Comparison of ENCODE assay signal across 8 cellular contexts in the genomic region with DNA sequence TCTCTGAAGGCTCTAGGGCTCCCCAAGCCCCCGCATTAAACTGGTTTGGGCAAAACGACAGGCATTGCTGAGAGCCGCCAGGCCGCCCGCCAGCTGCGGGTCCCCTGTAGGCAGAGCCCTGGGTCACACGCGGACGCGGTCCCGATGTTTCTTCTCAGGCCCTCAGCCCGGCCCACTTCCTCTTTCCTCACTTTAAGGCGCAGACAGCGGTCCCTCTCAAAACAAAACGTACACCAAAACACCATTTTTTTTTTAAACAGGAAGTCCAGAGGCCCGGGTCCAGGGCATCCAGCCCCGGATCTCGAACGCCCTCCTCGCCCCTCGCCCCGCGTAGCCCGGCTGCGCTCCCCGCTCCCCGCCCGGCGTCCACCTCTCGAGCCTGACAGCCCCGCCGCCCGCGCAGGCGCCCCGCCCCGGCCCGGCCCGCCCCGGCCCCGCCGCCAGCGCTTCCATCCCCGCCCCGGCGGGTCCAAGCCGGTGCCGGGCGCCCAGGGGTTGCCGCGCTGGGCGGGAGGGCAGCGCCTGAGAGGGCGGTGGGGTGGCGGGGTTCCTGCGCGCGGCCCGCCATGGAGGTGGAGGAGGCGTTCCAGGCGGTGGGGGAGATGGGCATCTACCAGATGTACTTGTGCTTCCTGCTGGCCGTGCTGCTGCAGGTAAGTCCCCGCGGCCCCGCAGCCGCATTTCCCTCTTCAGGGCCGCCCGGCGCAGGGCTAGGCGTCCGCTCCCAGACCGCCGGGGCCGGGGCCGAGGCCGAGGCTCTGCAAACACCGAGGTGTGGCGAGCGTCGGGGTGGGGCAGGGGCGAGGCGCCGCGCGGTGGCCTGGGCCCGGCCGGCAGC. TPM values are rescaled to one million over a fixed set of nuclear protein-coding genes. Genes with fewer than 3 reads are reported as not detected.
DNase-seq lines count a peak whose midpoint lies in the region; ATAC-seq, FAIRE-seq and TF ChIP-seq lines count a peak whose summit lies in the region.

A gene (plus strand): TSS at position 452 of the 838 bp plus-strand sequence. CDS start 115 bp downstream, at position 567.

- H3K79me2 ChIP-seq in SK-N-SH (ENCODE audit: insufficient read depth), result no peaks in the 10 kb centered on the region
- H3K79me2 ChIP-seq in GM12878 (ENCODE audit: control insufficient read depth, insufficient read depth, low read length), result no peaks in the 10 kb centered on the region

- CTCF ChIA-PET in SK-N-SH (lab: Yijun Ruan, JAX) (interaction anchor here (1.0 to 1.3 kb wide), 3 partner anchors 8 to 173 kb away, joined by 3 to 4 read pairs (median 3); no protein-coding TSS in a partner anchor), GM12878 (lab: Yijun Ruan, JAX) (no interaction called here)

- H3K4me1 ChIP-seq in SK-N-SH (ENCODE audit: control insufficient read depth in 1 of 2, insufficient read depth in 2 of 2, low read depth in 1 of 2, low read length in 1 of 2), result peaks cover 0 to 4% of the 10 kb centered on the region in 2 experiments; a peak in 1 of 4 replicates
- H3K4me1 ChIP-seq in GM12878 (ENCODE audit: control insufficient read depth, insufficient read depth, low read length), result no peaks in the 10 kb centered on the region

- intact Hi-C loops in GM12878 (cut with micrococcal nuclease; ENCODE audit: unreplicated experiment), result no loop called here

- RAD21 ChIA-PET in GM12878 (lab: Charles Lee; ENCODE audit: unreplicated experiment), result no interaction called here

- peak within 1 kb of the TSS in 1 of 2 experiments; percentile 34; a peak in 1 of 4 replicates for H3K27ac ChIP-seq in SK-N-SH (ENCODE audit: low read depth in 2 of 2, low read length in 1 of 2)
- no peak within 1 kb of the TSS for H3K27ac ChIP-seq in GM12878 (ENCODE audit: control insufficient read depth, insufficient read depth)

- peak; percentile 71 for ATAC-seq in GM19468 (IDR thresholded peaks at IDR 0.05; ENCODE audit: extremely low read depth, unreplicated experiment)
- peak; percentile 82 for ATAC-seq in HG03565 (IDR thresholded peaks at IDR 0.05; ENCODE audit: unreplicated experiment)
- ATAC-seq in GM12878, result peak; percentile 92

- no peaks in the 10 kb centered on the region for H3K36me3 ChIP-seq in SK-N-SH (replicated peaks in 1 of 2; ENCODE audit: control insufficient read depth in 1 of 2, insufficient read depth in 2 of 2, low read length in 1 of 2)
- no peaks in the 10 kb centered on the region for H3K36me3 ChIP-seq in GM12878 (ENCODE audit: control insufficient read depth in 2 of 2, insufficient read depth in 2 of 2, low read length in 1 of 2)

- TF ChIP-seq EP300 in SK-N-SH (IDR thresholded peaks at IDR 0.05; ENCODE audit: borderline replicate concordance in 1 of 2, low read depth in 1 of 2, low read length in 1 of 2) (no peak), GM12878 (IDR thresholded peaks at IDR 0.05; ENCODE audit: borderline replicate concordance in 1 of 2, control insufficient read depth in 1 of 2, low read depth in 2 of 2, low read length in 2 of 2) (no peak)

- H4K20me1 ChIP-seq in SK-N-SH (ENCODE audit: insufficient read depth) (no peaks in the 10 kb centered on the region), GM12878 (ENCODE audit: control insufficient read depth, insufficient read depth) (no peaks in the 10 kb centered on the region)

- under 1% methylated on average over 15 of the region's 87 CpGs for WGBS in SK-N-SH (ENCODE audit: low lambda C conversion rate)
- WGBS in GM12878 (ENCODE audit: insufficient coverage, insufficient replicate concordance, low lambda C conversion rate, missing lambda C conversion rate), result 1% methylated on average over 43 of the region's 87 CpGs

- POLR2A ChIA-PET in SK-N-SH (lab: Yijun Ruan, JAX) (no interaction called here), GM12878 (lab: Charles Lee) (no interaction called here)

- no peak for TF ChIP-seq RAD21 in SK-N-SH (IDR thresholded peaks at IDR 0.05; ENCODE audit: low read length)
- TF ChIP-seq RAD21 in GM12878 (IDR thresholded peaks at IDR 0.05; ENCODE audit: insufficient read depth, low read depth, low read length), result no peak

- SMC1A ChIA-PET in GM12878 (lab: Charles Lee; ENCODE audit: uncharacterized antibody, unreplicated experiment), result interaction anchor here (0.9 kb wide), 1 partner anchor 169 kb away, joined by 3 read pairs; no protein-coding TSS in a partner anchor

- TF ChIP-seq CTCF in SK-N-SH (IDR thresholded peaks at IDR 0.05) (no peak), GM12878 (IDR thresholded peaks at IDR 0.05 in 2 of 3, conservative IDR thresholded peaks at IDR 0.05 in 1 of 3; ENCODE audit: control insufficient read depth in 2 of 3, extremely low read depth in 1 of 3, insufficient read depth in 1 of 3, low read depth in 3 of 3, low read length in 3 of 3) (no peak)

- H2AFZ ChIP-seq in SK-N-SH (ENCODE audit: low read depth) (peak within 1 kb of the TSS; percentile 85), GM12878 (ENCODE audit: control insufficient read depth, low read depth, low read length) (peak within 1 kb of the TSS; percentile 63)

- H3K4me2 ChIP-seq in SK-N-SH (peak within 1 kb of the TSS; percentile 78), GM12878 (ENCODE audit: control insufficient read depth, insufficient read depth) (peak within 1 kb of the TSS; percentile 67)

- in situ Hi-C loops in GM12878 (cut with MboI), result no loop called here

- DNase-seq in Daoy (ENCODE audit: low read depth), result peak; percentile 83
- peak; percentile 86 for DNase-seq in SK-N-SH
- DNase-seq in GM12878 (ENCODE audit: low read depth, low spot score), result peak; percentile 17
- peak; percentile 71 to 76 for DNase-seq in hippocampal formation (lab: John Stamatoyannopoulos, UW)
- peak; percentile 59 for DNase-seq in putamen (ENCODE audit: low spot score)
- DNase-seq in NK-92 (lab: John Stamatoyannopoulos, UW; ENCODE audit: unreplicated experiment), result no peak

- H3K9me3 ChIP-seq in SK-N-SH (no peaks in the 10 kb centered on the region), GM12878 (replicated peaks; ENCODE audit: control insufficient read depth, insufficient read depth, low read length) (no peaks in the 10 kb centered on the region)

- H3F3A ChIP-seq in SK-N-SH (replicated peaks; ENCODE audit: insufficient read depth), result no peaks in the 10 kb centered on the region

- H3K27me3 ChIP-seq in SK-N-SH (ENCODE audit: insufficient read depth), result peaks cover 8% of the 10 kb centered on the region; the same call in 1 of the 2 replicates
- no peaks in the 10 kb centered on the region for H3K27me3 ChIP-seq in GM12878 (replicated peaks in 1 of 2; ENCODE audit: control insufficient read depth in 2 of 2, insufficient read depth in 2 of 2, low read length in 1 of 2)

- TF ChIP-seq POLR2A in GM12878 (IDR thresholded peaks at IDR 0.05; ENCODE audit: low read depth, low read length), result no peak

- no peaks in the 10 kb centered on the region for H3K9me2 ChIP-seq in SK-N-SH

- H3K4me3 ChIP-seq in SK-N-SH (ENCODE audit: low read depth in 2 of 2, low read length in 1 of 2), result peak within 1 kb of the TSS; percentile 62 to 64
- H3K4me3 ChIP-seq in GM12878, result peak within 1 kb of the TSS; percentile 66

- H3K9ac ChIP-seq in SK-N-SH (no peak within 1 kb of the TSS), GM12878 (ENCODE audit: control insufficient read depth, insufficient read depth, low read length) (peak within 1 kb of the TSS; percentile 14)

- no TSS peak for BruUV-seq in GM12878 (replicated peaks; lab: Mats Ljungman, UMichigan)

- no peak for FAIRE-seq in GM12878 (lab: Jason Lieb, UNC)

TF ChIP-seq in SK-N-SH, 30 proteins besides CTCF, POLR2A, EP300 and RAD21:
- no peak for TF ChIP-seq FOXJ3 (CRISPR knock-in tag; IDR thresholded peaks at IDR 0.05)
- TF ChIP-seq MXI1 (IDR thresholded peaks at IDR 0.05; ENCODE audit: low read depth, low read length), result peak; percentile 14; the same call in 1 of the 2 replicates

TF ChIP-seq in GM12878, 131 proteins besides CTCF, POLR2A, EP300 and RAD21:
- TF ChIP-seq ZNF384 (IDR thresholded peaks at IDR 0.05; ENCODE audit: borderline replicate concordance, low read depth, low read length), result peak; percentile 67
- TF ChIP-seq YBX1 (IDR thresholded peaks at IDR 0.05), result no peak
- no peak for TF ChIP-seq JUNB (IDR thresholded peaks at IDR 0.05)
- no peak for TF ChIP-seq TAF1 (IDR thresholded peaks at IDR 0.05; ENCODE audit: borderline replicate concordance, low read depth, low read length)
- peak; percentile 35; the same call in 1 of the 2 replicates for TF ChIP-seq IKZF1 (conservative IDR thresholded peaks at IDR 0.05)
- TF ChIP-seq SPI1 (IDR thresholded peaks at IDR 0.05; ENCODE audit: borderline replicate concordance, insufficient read depth, low read depth, low read length), result peak; percentile 97
- TF ChIP-seq HDAC2 (IDR thresholded peaks at IDR 0.05), result no peak
- TF ChIP-seq, protein P1, sequence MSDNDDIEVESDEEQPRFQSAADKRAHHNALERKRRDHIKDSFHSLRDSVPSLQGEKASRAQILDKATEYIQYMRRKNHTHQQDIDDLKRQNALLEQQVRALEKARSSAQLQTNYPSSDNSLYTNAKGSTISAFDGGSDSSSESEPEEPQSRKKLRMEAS (IDR thresholded peaks at IDR 0.05; ENCODE audit: low read depth, low read length), result no peak; the same call in 1 of the 2 replicates
- 0 out of 2 replicates have a peak, but pooled peaks have one; percentile 42 for TF ChIP-seq TCF12 (IDR thresholded peaks at IDR 0.05; ENCODE audit: low read depth, low read length)

RNA-seq across cellular contexts. Expression of the gene that starts here (rescaled TPM):
- total RNA-seq in Daoy (2014; rRNA removed; shearing (Covaris generic)), result 1.4 and 7.0 TPM in 2 replicates
- 0.13 and 0.41 TPM in 2 replicates for polyA plus RNA-seq in SK-N-SH (2012; rRNA removed)
- polyA plus RNA-seq in SK-N-SH (2012; cell fraction: cytosol; rRNA removed), result 0.13 and 0.20 TPM in 2 replicates
- 0.65 and 0.88 TPM in 2 replicates for polyA plus RNA-seq in SK-N-SH (2012; cell fraction: nucleus; rRNA removed)
- 10.5 and 14.9 TPM in 2 replicates for total RNA-seq in GM12878 (2013; cell fraction: nucleolus; rRNA removed)
- 0.11 and 0.27 TPM in 2 replicates for total RNA-seq in GM12878 (2014; rRNA removed)
- total RNA-seq in GM12878 (2014; rRNA removed; fragmentation: Illumina TruSeq; extraction: Trizol), result 0.09 and 0.13 TPM in 2 replicates
- 0.08 and 0.21 TPM in 2 replicates for total RNA-seq in GM12878 (2021)
- 0.04 TPM for polyA plus RNA-seq in GM12878 (2011; ENCODE audit: low read depth)
- 2.8 and 3.8 TPM in 2 replicates for polyA plus RNA-seq in GM12878 (2011; rRNA removed)
- 1.3 TPM in 2 replicates for polyA plus RNA-seq in GM12878 (2011; cell fraction: cytosol; rRNA removed)
- polyA plus RNA-seq in GM12878 (2011; cell fraction: nucleus; rRNA removed), result 10.9 and 11.0 TPM in 2 replicates
- polyA plus RNA-seq in GM12878 (2012), result 0.28 and 0.31 TPM in 2 replicates
- 0.24 and 0.59 TPM in 2 replicates for polyA plus RNA-seq in GM12878 (2014; fragmentation: Illumina TruSeq; extraction: Trizol)
- under 1 TPM in 1 of 2 experiments, not detected in 1; 0.05 TPM for polyA plus RNA-seq in GM12878 (2014; fragmentation: Nextera tagmentation; extraction: Ambion mirVana)
- polyA plus RNA-seq in GM12878 (2014; rRNA removed), result 0.28 and 0.33 TPM in 2 replicates
- polyA plus RNA-seq in GM12878 (2016; fragmentation: Nextera tagmentation; extraction: Ambion mirVana), result under 1 TPM; 0.06 to 0.40 TPM
- polyA minus RNA-seq in GM12878 (2011; rRNA and poly(A)+ RNA removed), result 2.5 and 6.4 TPM in 2 replicates
- polyA minus RNA-seq in GM12878 (2011; cell fraction: cytosol; rRNA and poly(A)+ RNA removed), result 1.8 TPM in 1 of 2 replicates, not detected in the other
- 6.3 and 10.1 TPM in 2 replicates for polyA minus RNA-seq in GM12878 (2011; cell fraction: nucleus; rRNA and poly(A)+ RNA removed)

Comparison
In these comparisons a context has a peak if more than half of its experiments do, and no peak if none do; other contexts are left out.
1. Peak in DNase-seq, H3K4me3 ChIP-seq and H3K4me2 ChIP-seq in SK-N-SH; RNA of the gene not detected or under 1 TPM.